Comparison of ENCODE assay signal across 9 cellular contexts in the genomic region with DNA sequence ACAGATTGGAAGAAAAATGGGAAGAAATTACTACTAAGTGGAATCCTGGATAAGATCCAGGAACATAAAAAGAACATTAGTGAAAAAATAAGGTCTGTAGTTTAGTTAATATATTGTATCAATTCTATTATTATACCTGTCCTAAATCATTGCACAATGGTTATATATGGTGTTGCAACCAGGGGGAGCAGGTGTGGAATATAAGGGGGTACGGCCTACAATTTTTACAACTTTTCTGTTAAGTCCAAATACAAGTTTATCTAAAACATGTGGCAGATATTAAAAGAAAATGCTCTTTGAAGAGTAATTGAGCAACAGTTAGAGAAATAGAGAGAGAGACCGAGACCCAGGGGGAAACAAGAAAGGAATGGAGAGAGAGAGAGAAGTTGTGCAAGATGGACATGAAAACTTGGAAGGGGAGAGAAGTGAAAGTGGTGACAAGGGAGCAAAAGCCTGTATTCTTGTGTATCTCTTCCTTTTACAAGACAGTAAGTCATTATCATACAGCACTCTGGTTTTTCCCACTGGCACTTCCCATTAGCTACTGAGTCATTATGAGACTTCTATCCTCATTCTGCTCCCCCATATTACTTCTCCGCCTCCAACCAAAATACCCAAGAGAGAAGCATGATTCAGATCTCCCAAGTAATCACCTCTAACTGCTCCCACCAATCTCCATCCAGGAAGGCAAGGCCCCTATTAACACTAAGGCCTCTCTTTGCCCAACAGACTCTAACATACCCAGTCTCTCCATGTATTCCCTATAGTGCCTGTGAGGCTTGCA. TPM values are rescaled to one million over a fixed set of nuclear protein-coding genes. Genes with fewer than 3 reads are reported as not detected.
A peak's percentile ranks its signal among the peaks of the same experiment; 100 is the strongest.
DNase-seq lines count a peak whose midpoint lies in the region; ATAC-seq and TF ChIP-seq lines count a peak whose summit lies in the region.
"Had no signal": no experiment of that assay in that cellular context is flagged by ENCODE, and none has a peak within 500 bp of the region (broad histone marks: within the 10 kb centered on the region; RNA-seq: fewer than 3 reads in every experiment).

No MANE protein-coding gene starts in this region.

- no peak overlapping the region for H3K27ac ChIP-seq in upper lobe of right lung
- no peak overlapping the region for H3K27ac ChIP-seq in RWPE1
- H3K27ac ChIP-seq: SJSA1 had no signal

- POLR2A ChIA-PET in RWPE1 (lab: Yijun Ruan, JAX; ENCODE audit: low non-redundant PET): no interaction called here

- CTCF ChIA-PET in RWPE1 (lab: Yijun Ruan, JAX): interaction anchor here (0.9 kb wide), 1 partner anchor 14 kb away, joined by 4 read pairs; no protein-coding TSS in a partner anchor

- H3K36me3 ChIP-seq in upper lobe of right lung: no peaks in the 10 kb centered on the region
- H3K36me3 ChIP-seq: SJSA1 had no signal

- H3K9me3 Mint-ChIP-seq in activated naive CD8-positive, alpha-beta T cell (ENCODE audit: low read depth): no peaks in the 10 kb centered on the region
- no peaks in the 10 kb centered on the region for H3K9me3 Mint-ChIP-seq in activated naive CD8-positive, alpha-beta T cell treated with anti-CD3 and anti-CD28 coated beads for 36 hours

- no peaks in the 10 kb centered on the region for H3K27me3 Mint-ChIP-seq in activated naive CD8-positive, alpha-beta T cell
- no peaks in the 10 kb centered on the region for H3K27me3 Mint-ChIP-seq in activated naive CD8-positive, alpha-beta T cell treated with anti-CD3 and anti-CD28 coated beads for 36 hours

- peak overlapping the region; percentile 11 for H3K4me3 Mint-ChIP-seq in activated naive CD8-positive, alpha-beta T cell
- H3K4me3 Mint-ChIP-seq in activated naive CD8-positive, alpha-beta T cell treated with anti-CD3 and anti-CD28 coated beads for 36 hours: no peak overlapping the region

- H3K4me1 Mint-ChIP-seq in activated naive CD8-positive, alpha-beta T cell (ENCODE audit: low read depth): peaks cover 24% of the 10 kb centered on the region
- H3K4me1 Mint-ChIP-seq in activated naive CD8-positive, alpha-beta T cell treated with anti-CD3 and anti-CD28 coated beads for 36 hours: peaks cover 39% of the 10 kb centered on the region

- ATAC-seq in upper lobe of right lung: peak; percentile 71

- peak overlapping the region; percentile 46 for H3K27ac Mint-ChIP-seq in activated naive CD8-positive, alpha-beta T cell
- no peak overlapping the region for H3K27ac Mint-ChIP-seq in activated naive CD8-positive, alpha-beta T cell treated with anti-CD3 and anti-CD28 coated beads for 36 hours

- H3K4me3 ChIP-seq in fibroblast of villous mesenchyme (ENCODE audit: low read depth, low read length): no peak overlapping the region
- no peak overlapping the region for H3K4me3 ChIP-seq in upper lobe of right lung
- H3K4me3 ChIP-seq: SJSA1 had no signal

- TF ChIP-seq CTCF in fibroblast of villous mesenchyme (IDR thresholded peaks at IDR 0.05; ENCODE audit: insufficient read depth, low read depth, low read length) (no peak), upper lobe of right lung (IDR thresholded peaks at IDR 0.05) (no peak), RWPE1 (conservative IDR thresholded peaks at IDR 0.05; ENCODE audit: low read depth) (no peak)

- H3K4me1 ChIP-seq in upper lobe of right lung: peaks cover 8% of the 10 kb centered on the region
- H3K4me1 ChIP-seq: SJSA1 had no signal

- no peaks in the 10 kb centered on the region for H3K27me3 ChIP-seq in upper lobe of right lung
- H3K27me3 ChIP-seq: SJSA1 had no signal

- peaks cover 8% of the 10 kb centered on the region for H3K36me3 Mint-ChIP-seq in activated naive CD8-positive, alpha-beta T cell
- peaks cover 6% of the 10 kb centered on the region for H3K36me3 Mint-ChIP-seq in activated naive CD8-positive, alpha-beta T cell treated with anti-CD3 and anti-CD28 coated beads for 36 hours

- intact Hi-C loops in upper lobe of right lung (cut with DNase I): no loop called here

- DNase-seq in activated naive CD8-positive, alpha-beta T cell treated with anti-CD3 and anti-CD28 coated beads for 36 hours: no peak
- DNase-seq in fibroblast of villous mesenchyme (ENCODE audit: low read depth) (peak; percentile 36), upper lobe of right lung (no peak), DMS79 (lab: John Stamatoyannopoulos, UW) (no peak), RWPE1 (ENCODE audit: low spot score) (no peak)
- DNase-seq: stimulated activated naive CD4-positive, alpha-beta T cell had no signal

- H3K9me3 ChIP-seq in upper lobe of right lung: no peaks in the 10 kb centered on the region
- H3K9me3 ChIP-seq: SJSA1 had no signal

RNA-seq across cellular contexts. Expression of a gene that starts 22.3 kb away (rescaled TPM):
- 100 to 1,000 TPM; 194 to 204 TPM for total RNA-seq in activated naive CD8-positive, alpha-beta T cell treated with anti-CD3 and anti-CD28 coated beads for 36 hours
- total RNA-seq in fibroblast of villous mesenchyme (not detected in 2 replicates), upper lobe of right lung (12.4 TPM)
- total RNA-seq: glomerular endothelial cell, SJSA1 had no signal

RNA-seq across cellular contexts. Expression of a gene that starts 29.0 kb away (rescaled TPM):
- total RNA-seq in activated naive CD8-positive, alpha-beta T cell treated with anti-CD3 and anti-CD28 coated beads for 36 hours: under 1 TPM in 1 of 2 experiments, not detected in 1; 0.36 TPM
- total RNA-seq in fibroblast of villous mesenchyme (1.9 and 21.6 TPM in 2 replicates), upper lobe of right lung (16.9 TPM)
- total RNA-seq: glomerular endothelial cell had no signal

RNA-seq across cellular contexts. Expression of a gene that starts 50.8 kb away (rescaled TPM):
- 1 to 10 TPM; 1.5 to 1.7 TPM for total RNA-seq in activated naive CD8-positive, alpha-beta T cell treated with anti-CD3 and anti-CD28 coated beads for 36 hours
- total RNA-seq in fibroblast of villous mesenchyme (3.0 and 3.5 TPM in 2 replicates), upper lobe of right lung (0.96 TPM)

RNA-seq across cellular contexts. Expression of a gene that starts 58.4 kb away (rescaled TPM):
- 10 to 100 TPM; 11.4 to 13.1 TPM for total RNA-seq in activated naive CD8-positive, alpha-beta T cell treated with anti-CD3 and anti-CD28 coated beads for 36 hours
- total RNA-seq in fibroblast of villous mesenchyme (4.8 and 52.2 TPM in 2 replicates), upper lobe of right lung (36.5 TPM)
- total RNA-seq: SJSA1 had no signal

Comparison
In these comparisons a context has a peak if more than half of its experiments do, and no peak if none do; other contexts are left out.
1. RNA of a gene that starts 22.3 kb away (total RNA-seq): 194 to 204 TPM in activated naive CD8-positive, alpha-beta T cell treated with anti-CD3 and anti-CD28 coated beads for 36 hours; 12.4 TPM in upper lobe of right lung (single experiment) and not detected in fibroblast of villous mesenchyme; every median in the first group is over 10 times any median in the second.